Comparison of ENCODE assay signal across 15 cellular contexts in the genomic region with DNA sequence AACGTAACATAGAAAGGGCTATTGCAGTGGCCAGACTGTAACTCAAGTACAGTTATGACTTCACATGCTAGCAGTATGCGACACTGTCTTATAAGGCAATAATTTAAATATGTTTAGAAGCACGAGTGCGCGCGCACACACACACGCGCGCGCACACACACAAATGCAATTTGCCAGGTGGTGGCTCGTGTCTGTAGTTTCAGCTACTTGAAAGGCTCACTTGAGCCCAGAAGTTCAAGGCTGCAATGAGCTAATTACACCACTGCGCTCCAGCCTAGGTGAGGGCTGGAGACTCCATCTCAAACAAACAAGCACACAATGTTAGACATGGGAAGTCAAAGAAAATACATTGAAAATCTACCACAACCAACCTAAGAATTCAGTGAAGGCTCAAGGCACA.
DNase-seq lines count a peak whose midpoint lies in the region.
"Had no signal": no experiment of that assay in that cellular context is flagged by ENCODE, and none has a peak within 500 bp of the region (broad histone marks: within the 10 kb centered on the region; RNA-seq: fewer than 3 reads in every experiment).

No MANE protein-coding gene starts in this region.

- H3K27me3 ChIP-seq in mesendoderm (ENCODE audit: insufficient read depth, low read length, poor library complexity) = no peaks in the 10 kb centered on the region
- H3K27me3 ChIP-seq: BLaER1 had no signal

- no CpG with 5 or more reads among the region's 12 CpGs for WGBS in mesendoderm (ENCODE audit: extremely low coverage, insufficient coverage, low lambda C conversion rate)

- no peaks in the 10 kb centered on the region for H3K4me1 ChIP-seq in mesendoderm (ENCODE audit: control insufficient read depth, low read depth, low read length)
- H3K4me1 ChIP-seq: Caco-2 had no signal

- H3K36me3 ChIP-seq in mesendoderm (ENCODE audit: control insufficient read depth, insufficient read depth, low read length) = no peaks in the 10 kb centered on the region

- H4K8ac ChIP-seq in mesendoderm (ENCODE audit: low read depth, low read length) = no peak overlapping the region

- no peak overlapping the region for H3K56ac ChIP-seq in mesendoderm (ENCODE audit: low read length)

- no peak overlapping the region for H3K27ac Mint-ChIP-seq in activated CD4-positive, alpha-beta T cell treated with anti-CD3 and anti-CD28 coated beads, Interleukin-2, amount 10 ng/mL, durations not matched to agents 24 days and 14 days

- H3K4ac ChIP-seq in mesendoderm (ENCODE audit: low read depth, low read length) = no peak overlapping the region

- H4K5ac ChIP-seq in mesendoderm (ENCODE audit: low read length) = no peak overlapping the region

- H3K18ac ChIP-seq in mesendoderm (ENCODE audit: low read length) = no peak overlapping the region

- H2AK5ac ChIP-seq in mesendoderm (ENCODE audit: low read length) = no peak overlapping the region

- H3K4me1 Mint-ChIP-seq in activated CD4-positive, alpha-beta T cell treated with anti-CD3 and anti-CD28 coated beads, Interleukin-2, amount 10 ng/mL, durations not matched to agents 24 days and 14 days = peaks cover 29% of the 10 kb centered on the region

- no peak overlapping the region for H2BK120ac ChIP-seq in mesendoderm (ENCODE audit: low read depth, low read length)

- no peaks in the 10 kb centered on the region for H3K9me3 Mint-ChIP-seq in activated CD4-positive, alpha-beta T cell treated with anti-CD3 and anti-CD28 coated beads, Interleukin-2, amount 10 ng/mL, durations not matched to agents 24 days and 14 days
- H3K9me3 Mint-ChIP-seq: CD8-positive, alpha-beta memory T cell had no signal

- H3K9ac ChIP-seq in mesendoderm (ENCODE audit: low read length) = no peak overlapping the region
- H3K9ac ChIP-seq: BLaER1 had no signal

- no peak overlapping the region for H3K4me3 Mint-ChIP-seq in activated CD4-positive, alpha-beta T cell treated with anti-CD3 and anti-CD28 coated beads, Interleukin-2, amount 10 ng/mL, durations not matched to agents 24 days and 14 days
- H3K4me3 Mint-ChIP-seq: CD8-positive, alpha-beta memory T cell had no signal

- intact Hi-C loops in activated CD4-positive, alpha-beta T cell treated with anti-CD3 and anti-CD28 coated beads, Interleukin-2, amount 10 ng/mL, durations not matched to agents 24 days and 14 days (cut with micrococcal nuclease) = no loop called here

- peaks cover 58% of the 10 kb centered on the region for H3K36me3 Mint-ChIP-seq in activated CD4-positive, alpha-beta T cell treated with anti-CD3 and anti-CD28 coated beads, Interleukin-2, amount 10 ng/mL, durations not matched to agents 24 days and 14 days (ENCODE audit: low read depth)

- H3K27ac ChIP-seq in mesendoderm (ENCODE audit: low read depth, low read length) = no peak overlapping the region
- H3K27ac ChIP-seq: 22Rv1 had no signal

- H2BK15ac ChIP-seq in mesendoderm (replicated peaks; ENCODE audit: low read depth) = no peak overlapping the region

- H3K4me3 ChIP-seq in Jurkat, Clone E6-1 (ENCODE audit: low read length) = no peak overlapping the region
- H3K4me3 ChIP-seq in mesendoderm (ENCODE audit: low read length) = no peak overlapping the region
- H3K4me3 ChIP-seq: BLaER1, HAP-1 had no signal

- DNase-seq in NCI-H1436 (lab: John Stamatoyannopoulos, UW) (peak; percentile 4), NCI-H1436 treated with DMSO at 0.1 percent for 48 hours (lab: John Stamatoyannopoulos, UW) (no peak), mesendoderm (peak; percentile 8), NCI-H187 (lab: John Stamatoyannopoulos, UW) (no peak)
- peak; percentile 46 for DNase-seq in activated CD4-positive, alpha-beta T cell treated with anti-CD3 and anti-CD28 coated beads, Interleukin-2, amount 10 ng/mL, durations not matched to agents 24 days and 14 days
- DNase-seq in activated CD4-positive, alpha-beta T cell treated with anti-CD3 and anti-CD28 coated beads for 4 hours = no peak
- DNase-seq in Jurkat, Clone E6-1 (ENCODE audit: low read depth, low spot score) = peak; percentile 12
- DNase-seq: AML-193; Caco-2; CD8-positive, alpha-beta memory T cell; DMS53; GF-D8 had no signal

- H2BK5ac ChIP-seq in mesendoderm (ENCODE audit: low read length) = no peak overlapping the region

- H3K23ac ChIP-seq in mesendoderm (ENCODE audit: low read length) = no peak overlapping the region

- H3K79me1 ChIP-seq in mesendoderm (ENCODE audit: low read length) = peaks cover 8% of the 10 kb centered on the region

- H3K4me2 ChIP-seq in mesendoderm (ENCODE audit: low read length) = no peak overlapping the region
- H3K4me2 ChIP-seq: BLaER1 had no signal

- H3K79me2 ChIP-seq in mesendoderm (ENCODE audit: control insufficient read depth, insufficient read depth, low read length) = peaks cover 2% of the 10 kb centered on the region

- no peaks in the 10 kb centered on the region for H3K27me3 Mint-ChIP-seq in activated CD4-positive, alpha-beta T cell treated with anti-CD3 and anti-CD28 coated beads, Interleukin-2, amount 10 ng/mL, durations not matched to agents 24 days and 14 days
- H3K27me3 Mint-ChIP-seq: CD8-positive, alpha-beta memory T cell had no signal

Comparison
In these comparisons a context has a peak if more than half of its experiments do, and no peak if none do; other contexts are left out.
1. DNase-seq: peak in NCI-H1436 (single experiment), activated CD4-positive, alpha-beta T cell treated with anti-CD3 and anti-CD28 coated beads, Interleukin-2, amount 10 ng/mL, durations not matched to agents 24 days and 14 days (single experiment), Jurkat, Clone E6-1 (single experiment) and mesendoderm (single experiment); none in NCI-H1436 treated with DMSO at 0.1 percent for 48 hours (single experiment), activated CD4-positive, alpha-beta T cell treated with anti-CD3 and anti-CD28 coated beads for 4 hours (0 of 2) and NCI-H187 (0 of 2).